ENCODE assay signal across 27 cellular contexts in the genomic region with DNA sequence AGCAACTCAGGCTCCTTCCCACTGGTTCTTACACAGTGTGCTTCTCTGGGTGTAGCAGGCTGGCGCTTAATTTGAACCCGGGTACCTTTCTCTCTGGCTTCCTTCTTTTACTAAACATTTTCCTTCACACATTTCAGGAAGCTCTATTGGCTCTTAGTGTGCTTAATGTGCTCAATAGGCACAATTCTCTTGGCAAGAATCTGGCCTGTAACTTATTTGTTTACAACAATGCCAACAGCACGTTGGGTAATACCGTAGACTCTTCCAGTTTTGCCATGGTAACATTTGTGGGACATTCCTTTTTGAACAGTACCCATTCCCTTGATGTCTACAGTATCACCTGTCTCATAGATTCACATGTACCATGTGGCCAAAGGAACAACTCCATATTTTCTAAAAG.
"Had no signal": no experiment of that assay in that cellular context is flagged by ENCODE, and none has a peak within 500 bp of the region (broad histone marks: within the 10 kb centered on the region; RNA-seq: fewer than 3 reads in every experiment).

No MANE protein-coding gene starts in this region.

- H3K27me3 ChIP-seq: stomach, suprapubic skin, testis, thyroid gland, tibial artery, tibial nerve, transverse colon, upper lobe of left lung, upper lobe of right lung, uterus, vagina had no signal

- H3K27ac ChIP-seq: stomach, suprapubic skin, testis, thoracic aorta, thyroid gland, tibial artery, tibial nerve, transverse colon, upper lobe of left lung, upper lobe of right lung, uterus, vagina had no signal

- H3K4me1 ChIP-seq: testis, thyroid gland, tibial artery, transverse colon, upper lobe of left lung, uterus had no signal

- H3K4me3 ChIP-seq: stomach, suprapubic skin, testis, thoracic aorta, thyroid gland, tibial artery, tibial nerve, transverse colon, upper lobe of left lung, upper lobe of right lung, uterus, vagina had no signal

- H3K9me3 ChIP-seq: stomach, suprapubic skin, testis, thoracic aorta, thyroid gland, tibial artery, tibial nerve, transverse colon, upper lobe of left lung, upper lobe of right lung, uterus, vagina had no signal

- H3K36me3 ChIP-seq: uterus had no signal

- DNase-seq: stimulated activated CD4-positive, alpha-beta T cell treated with anti-CD3 and anti-CD28 coated beads, Interleukin-2, amount 100 ng/mL, for 48 hours; stimulated activated CD4-positive, alpha-beta T cell treated with anti-CD3 and anti-CD28 coated beads, Interleukin-4, amount 100 ng/mL, for 1 hour; stimulated activated CD4-positive, alpha-beta T cell treated with anti-CD3 and anti-CD28 coated beads, Interleukin-4, amount 100 ng/mL, for 24 hours; stimulated activated CD4-positive, alpha-beta T cell treated with anti-CD3 and anti-CD28 coated beads, Interleukin-4, amount 100 ng/mL, for 4 hours; stimulated activated CD8-positive, alpha-beta memory T cell treated with anti-CD3 and anti-CD28 coated beads, Interleukin-4, amount 100 ng/mL, for 48 hours; stimulated activated naive B cell treated with anti-CD40 and anti-IgM and Interleukin-4, amounts not matched to agents 10 μg/mL and 1 μg/mL and 100 μg/mL, for 72 hours; stimulated activated naive CD4-positive, alpha-beta T cell; stimulated activated naive CD4-positive, alpha-beta T cell treated with Interleukin-2 at 50 U/mL for 16 hours; stimulated activated naive CD8-positive, alpha-beta T cell treated with anti-CD3 and anti-CD28 coated beads, Interleukin-15, amount 100 ng/mL, for 72 hours; stimulated activated naive CD8-positive, alpha-beta T cell treated with anti-CD3 and anti-CD28 coated beads, Interleukin-15, Interleukin-2, amounts not matched to agents 100 U/mL and 50 U/mL, for 24 hours; stomach; substantia nigra; testis; thyroid gland; tibial artery; transverse colon; trophoblast cell; upper lobe of left lung; upper lobe of right lung; uterus had no signal

- FAIRE-seq: urothelium cell line had no signal

- ATAC-seq: stimulated activated effector memory CD8-positive, alpha-beta T cell treated with anti-CD3 and anti-CD28 coated beads, Interleukin-12 subunit alpha, Interleukin-12 subunit beta, amount 100 ng/mL, for 72 hours; stimulated activated memory B cell treated with anti-CD40 and anti-IgM and Interleukin-4, amounts not matched to agents 10 μg/mL and 1 μg/mL and 100 μg/mL, for 72 hours; stimulated activated naive B cell treated with anti-CD40 and anti-IgM and Interleukin-4, amounts not matched to agents 10 μg/mL and 1 μg/mL and 100 μg/mL, for 72 hours; stimulated activated naive CD8-positive, alpha-beta T cell treated with anti-CD3 and anti-CD28 coated beads, Interleukin-15, amount 100 ng/mL, for 72 hours; stimulated activated naive CD8-positive, alpha-beta T cell treated with anti-CD3 and anti-CD28 coated beads, Interleukin-15, Interleukin-2, amounts not matched to agents 100 U/mL and 50 U/mL, for 24 hours; upper lobe of right lung had no signal
